In the genomic region with DNA sequence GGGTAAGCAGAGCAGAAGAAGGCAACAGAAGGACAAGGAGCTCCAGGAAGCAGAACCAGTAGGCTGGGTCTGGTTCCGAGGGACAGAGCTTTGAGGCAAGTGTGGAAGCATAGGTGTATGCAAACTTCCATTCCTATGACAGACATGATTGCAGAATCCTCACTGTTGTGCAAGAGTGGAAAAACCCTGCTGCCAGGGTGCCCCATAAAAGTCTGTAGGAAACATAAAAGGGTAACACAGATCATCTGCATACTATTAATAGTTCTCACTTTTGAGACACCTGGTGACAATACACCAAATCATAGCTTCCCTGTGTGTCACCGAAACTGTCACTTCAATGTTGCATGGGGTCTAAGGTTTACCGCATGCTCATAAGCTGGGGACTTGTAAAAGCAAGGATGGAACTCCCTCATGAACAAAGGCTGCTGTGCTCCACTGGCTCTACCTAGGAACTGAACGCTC, we compare ENCODE assay signal across 8 cellular contexts. TPM values are rescaled to one million over a fixed set of nuclear protein-coding genes. Genes with fewer than 3 reads are reported as not detected.
DNase-seq lines count a peak whose midpoint lies in the region; ATAC-seq, FAIRE-seq and TF ChIP-seq lines count a peak whose summit lies in the region.

No MANE protein-coding gene starts in this region.

- FAIRE-seq in GM19239 (lab: Jason Lieb, UNC) = peak; percentile 91

- H3K27ac Mint-ChIP-seq in CD8-positive, alpha-beta T cell = peak overlapping the region; percentile 13
- H3K27ac Mint-ChIP-seq in neural progenitor cell = no peak overlapping the region

- H4K20me1 ChIP-seq in neural progenitor cell (ENCODE audit: low read depth) = peaks cover 29% of the 10 kb centered on the region

- H3K27ac ChIP-seq in CD8-positive, alpha-beta T cell (ENCODE audit: low read depth, low read length) = no peak overlapping the region
- H3K27ac ChIP-seq in neural progenitor cell = no peak overlapping the region

- H2AFZ ChIP-seq in neural progenitor cell (replicated peaks) = no peak overlapping the region

- no peaks in the 10 kb centered on the region for H3K9me3 ChIP-seq in CD8-positive, alpha-beta T cell (ENCODE audit: low read length)
- H3K9me3 ChIP-seq in neural progenitor cell (ENCODE audit: low read depth) = no peaks in the 10 kb centered on the region

- no peak overlapping the region for H3K9ac ChIP-seq in neural progenitor cell

- H3K9me3 Mint-ChIP-seq in CD8-positive, alpha-beta T cell = no peaks in the 10 kb centered on the region
- H3K9me3 Mint-ChIP-seq in neural progenitor cell = no peaks in the 10 kb centered on the region

- H3K4me2 ChIP-seq in neural progenitor cell = no peak overlapping the region

- no peak overlapping the region for H3K4me3 ChIP-seq in CD8-positive, alpha-beta T cell (ENCODE audit: low read depth, low read length)
- H3K4me3 ChIP-seq in epithelial cell of proximal tubule (ENCODE audit: low read depth, low read length) (no peak overlapping the region), neural progenitor cell (no peak overlapping the region)

- peaks cover 18% of the 10 kb centered on the region for H3K36me3 ChIP-seq in CD8-positive, alpha-beta T cell (ENCODE audit: insufficient read depth, low read length)
- no peaks in the 10 kb centered on the region for H3K36me3 ChIP-seq in neural progenitor cell

- H3K27me3 ChIP-seq in CD8-positive, alpha-beta T cell (ENCODE audit: insufficient read depth, low read length) = no peaks in the 10 kb centered on the region
- no peaks in the 10 kb centered on the region for H3K27me3 ChIP-seq in neural progenitor cell

- H3K4me3 Mint-ChIP-seq in CD8-positive, alpha-beta T cell = no peak overlapping the region
- no peak overlapping the region for H3K4me3 Mint-ChIP-seq in neural progenitor cell

- POLR2A ChIA-PET in CD8-positive, alpha-beta T cell (lab: Charles Lee) = no interaction called here

- CTCF ChIA-PET in CD8-positive, alpha-beta T cell (lab: Charles Lee) = interaction anchor here (1.5 kb wide), 1 partner anchor 11 kb away, joined by 4 read pairs; no protein-coding TSS in a partner anchor

- peaks cover 75% of the 10 kb centered on the region for H3K36me3 Mint-ChIP-seq in CD8-positive, alpha-beta T cell
- peaks cover 25% of the 10 kb centered on the region for H3K36me3 Mint-ChIP-seq in neural progenitor cell

- H3K27me3 Mint-ChIP-seq in CD8-positive, alpha-beta T cell (ENCODE audit: low read depth) = no peaks in the 10 kb centered on the region
- no peaks in the 10 kb centered on the region for H3K27me3 Mint-ChIP-seq in neural progenitor cell (ENCODE audit: insufficient read depth, low read depth)

- H3F3A ChIP-seq in neural progenitor cell (ENCODE audit: low read depth) = no peaks in the 10 kb centered on the region

- H3K4me1 Mint-ChIP-seq in CD8-positive, alpha-beta T cell (ENCODE audit: low read depth) = peaks cover 52% of the 10 kb centered on the region
- peaks cover 17% of the 10 kb centered on the region for H3K4me1 Mint-ChIP-seq in neural progenitor cell

- intact Hi-C loops in CD8-positive, alpha-beta T cell (cut with DNase I, micrococcal nuclease) = no loop called here

- no peak for DNase-seq in CD8-positive, alpha-beta T cell
- DNase-seq in GM19239 (ENCODE audit: insufficient read length, low spot score) (peak; percentile 37), epithelial cell of proximal tubule (ENCODE audit: low read depth) (peak; percentile 56), anterior cingulate cortex (lab: John Stamatoyannopoulos, UW) (no peak), neural progenitor cell (ENCODE audit: low spot score) (no peak), ecto neural progenitor cell (ENCODE audit: low spot score) (no peak)
- no peak for DNase-seq in activated CD4-positive, CD25-positive, alpha-beta regulatory T cell treated with anti-CD3 and anti-CD28 coated beads, Interleukin-2, amount 50 U/mL, for 72 hours

- H3K4me1 ChIP-seq in CD8-positive, alpha-beta T cell (ENCODE audit: insufficient read depth, low read length) = peaks cover 9% of the 10 kb centered on the region
- H3K4me1 ChIP-seq in neural progenitor cell = no peaks in the 10 kb centered on the region

- no peak for ATAC-seq in CD8-positive, alpha-beta T cell
- peak; percentile 69 for ATAC-seq in HG03342 (IDR thresholded peaks at IDR 0.05; ENCODE audit: unreplicated experiment)

- no peak for TF ChIP-seq CTCF in CD8-positive, alpha-beta T cell (IDR thresholded peaks at IDR 0.05)
- no peak for TF ChIP-seq CTCF in epithelial cell of proximal tubule (conservative IDR thresholded peaks at IDR 0.05; ENCODE audit: low read depth, low read length)
- TF ChIP-seq CTCF in neural progenitor cell (IDR thresholded peaks at IDR 0.05) = no peak

- H3K79me2 ChIP-seq in neural progenitor cell (ENCODE audit: low read depth) = peaks cover 25% of the 10 kb centered on the region

RNA-seq across cellular contexts. Expression of gene ARHGAP17, which starts 39.7 kb away (rescaled TPM):
- total RNA-seq in CD8-positive, alpha-beta T cell = 10 to 100 TPM; 53.8 to 62.8 TPM
- 21.2 and 38.2 TPM in 2 replicates for total RNA-seq in epithelial cell of proximal tubule
- 33.1 and 53.9 TPM in 2 replicates for total RNA-seq in neural progenitor cell (ENCODE audit: low replicate concordance)

Comparison
In these comparisons a context has a peak if more than half of its experiments do, and no peak if none do; other contexts are left out.
1. DNase-seq: peak in GM19239 (single experiment) and epithelial cell of proximal tubule (single experiment); none in CD8-positive, alpha-beta T cell (0 of 7), anterior cingulate cortex (0 of 58), neural progenitor cell (single experiment), ecto neural progenitor cell (single experiment) and activated CD4-positive, CD25-positive, alpha-beta regulatory T cell treated with anti-CD3 and anti-CD28 coated beads, Interleukin-2, amount 50 U/mL, for 72 hours (single experiment).